Comparison of ENCODE assay signal across 9 cellular contexts in the genomic region with DNA sequence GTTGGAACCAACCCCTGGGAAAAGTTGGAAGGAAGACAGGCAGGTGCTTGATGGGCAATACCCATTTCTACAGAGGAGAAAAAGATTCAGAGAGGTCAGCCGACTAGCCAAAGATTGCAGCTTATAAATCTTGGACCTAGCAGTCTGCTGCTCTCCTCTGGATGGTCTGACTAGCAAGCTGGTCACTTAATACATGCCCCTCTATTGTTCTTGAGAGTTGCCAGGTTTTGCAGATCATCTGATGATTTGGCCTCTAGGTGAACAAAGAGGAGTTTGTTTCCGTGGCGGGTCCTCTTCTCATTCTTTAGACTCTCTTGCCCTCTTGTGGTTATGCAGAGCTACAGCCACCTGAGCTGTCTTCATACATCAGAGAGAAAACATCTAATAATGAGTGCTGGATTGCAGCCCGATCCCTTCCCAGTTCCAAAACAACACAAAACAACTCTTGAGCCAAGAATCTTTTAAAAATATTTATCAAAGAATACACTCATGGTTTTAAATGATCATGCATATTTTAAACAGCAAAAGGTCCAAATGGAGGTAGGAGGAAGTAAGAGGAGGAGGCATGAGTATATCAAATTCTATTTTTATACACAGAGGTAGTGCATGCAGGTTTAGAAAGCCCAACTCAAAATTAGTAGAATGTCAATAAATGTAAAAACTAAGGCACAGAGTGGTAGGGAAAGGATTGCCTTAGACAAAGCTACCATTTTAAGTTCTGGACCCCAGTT.
A peak's percentile ranks its signal among the peaks of the same experiment; 100 is the strongest.
DNase-seq lines count a peak whose midpoint lies in the region; ATAC-seq and TF ChIP-seq lines count a peak whose summit lies in the region.
"Had no signal": no experiment of that assay in that cellular context is flagged by ENCODE, and none has a peak within 500 bp of the region (broad histone marks: within the 10 kb centered on the region; RNA-seq: fewer than 3 reads in every experiment).

No MANE protein-coding gene starts in this region.

- peaks cover 15% of the 10 kb centered on the region for H3K27me3 Mint-ChIP-seq in nephron progenitor cell (ENCODE audit: low read depth, poor library complexity)
- peaks cover 4 to 7% of the 10 kb centered on the region in 2 donors for H3K27me3 Mint-ChIP-seq in T-cell

- no peak overlapping the region for H3K4me3 Mint-ChIP-seq in nephron progenitor cell
- no peak overlapping the region for H3K4me3 Mint-ChIP-seq in T-cell
- H3K4me3 Mint-ChIP-seq: IgD-negative memory B cell had no signal

- no peaks in the 10 kb centered on the region for H3K9me3 Mint-ChIP-seq in nephron progenitor cell
- no peaks in the 10 kb centered on the region for H3K9me3 Mint-ChIP-seq in T-cell
- H3K9me3 Mint-ChIP-seq: IgD-negative memory B cell had no signal

- peak; percentile 70 to 76 for DNase-seq in AML-193 (lab: John Stamatoyannopoulos, UW)
- DNase-seq in NCI-H1105 treated with DMSO at 0.1 percent for 48 hours (lab: John Stamatoyannopoulos, UW) = peak; percentile 89
- peak; percentile 92 for DNase-seq in SK-MEL-5 (ENCODE audit: low read depth, low spot score)
- peak; percentile 63 for DNase-seq in fibroblast of gingiva (ENCODE audit: low read depth)
- peak; percentile 45 for DNase-seq in nephron progenitor cell
- DNase-seq in T-cell = no peak

- CTCF ChIA-PET in T-cell (lab: Charles Lee) = no interaction called here

- in situ Hi-C loops in SK-MEL-5 (cut with HindIII; ENCODE audit: low pct_unique_long_range_greater_than_20kb, low sequenced_read_pairs) = no loop called here

- H3K36me3 Mint-ChIP-seq in nephron progenitor cell (ENCODE audit: low read depth) = no peaks in the 10 kb centered on the region
- no peaks in the 10 kb centered on the region for H3K36me3 Mint-ChIP-seq in T-cell

- H3K27ac Mint-ChIP-seq in nephron progenitor cell (no peak overlapping the region), T-cell (no peak overlapping the region)
- H3K27ac Mint-ChIP-seq: IgD-negative memory B cell had no signal

- POLR2A ChIA-PET in T-cell (lab: Charles Lee) = no interaction called here

- no peaks in the 10 kb centered on the region for H3K4me1 Mint-ChIP-seq in nephron progenitor cell
- H3K4me1 Mint-ChIP-seq in T-cell = no peaks in the 10 kb centered on the region
- H3K4me1 Mint-ChIP-seq: IgD-negative memory B cell had no signal

- peak; percentile 93 for ATAC-seq in GM18511 (IDR thresholded peaks at IDR 0.05; ENCODE audit: unreplicated experiment)
- peak; percentile 93 for ATAC-seq in HG02870 (IDR thresholded peaks at IDR 0.05; ENCODE audit: unreplicated experiment)
- ATAC-seq in T-cell (replicated peaks in 1 of 4) = no peak

- peak; percentile 92 for TF ChIP-seq CTCF in nephron progenitor cell (IDR thresholded peaks at IDR 0.05)

Comparison
In these comparisons a context has a peak if more than half of its experiments do, and no peak if none do; other contexts are left out.
1. DNase-seq: peak in AML-193 (2 of 2), NCI-H1105 treated with DMSO at 0.1 percent for 48 hours (single experiment), SK-MEL-5 (single experiment), fibroblast of gingiva (single experiment) and nephron progenitor cell (single experiment); none in T-cell (0 of 34).
2. ATAC-seq: peak in GM18511 (single experiment) and HG02870 (single experiment); none in T-cell (0 of 4).